ENCODE assay signal across 16 cellular contexts in genomic region chr10:36254191-36254590, GRCh38.
DNase-seq lines count a peak whose midpoint lies in the region; ATAC-seq and TF ChIP-seq lines count a peak whose summit lies in the region.
"Had no signal": no experiment of that assay in that cellular context is flagged by ENCODE, and none has a peak within 500 bp of the region (broad histone marks: within the 10 kb centered on the region; RNA-seq: fewer than 3 reads in every experiment).

No MANE protein-coding gene starts in this region.

- H3K27ac ChIP-seq in heart left ventricle (no peak overlapping the region), prostate gland (no peak overlapping the region), caudate nucleus (ENCODE audit: low read depth, low read length) (no peak overlapping the region)
- H3K27ac ChIP-seq: BLaER1 had no signal

- intact Hi-C loops in heart left ventricle (cut with DNase I) (loop anchor here in 3 of 10 donors (10.0 kb wide), 2 partner anchors 241 to 609 kb away; partner anchors contain the start of gene FZD8 (in 1 of the 3)), prostate gland (cut with DNase I) (no loop called here)

- H3K36me3 ChIP-seq in heart left ventricle, result no peaks in the 10 kb centered on the region
- H3K36me3 ChIP-seq in prostate gland, result no peaks in the 10 kb centered on the region
- H3K36me3 ChIP-seq: BLaER1, HAP-1 had no signal

- H3K9me3 Mint-ChIP-seq in activated CD4-positive, alpha-beta T cell treated with anti-CD3 and anti-CD28 coated beads, Interleukin-2, amount 10 ng/mL, durations not matched to agents 7 days and 5 days, result no peaks in the 10 kb centered on the region
- H3K9me3 Mint-ChIP-seq: nephron progenitor cell had no signal

- no peak overlapping the region for H3K4me3 ChIP-seq in heart left ventricle
- no peak overlapping the region for H3K4me3 ChIP-seq in prostate gland
- H3K4me3 ChIP-seq: BLaER1, HAP-1 had no signal

- TF ChIP-seq CTCF in heart left ventricle (IDR thresholded peaks at IDR 0.05), result no peak
- TF ChIP-seq CTCF in prostate gland (IDR thresholded peaks at IDR 0.05), result no peak

- DNase-seq in G401 (ENCODE audit: low spot score), result peak; percentile 2
- DNase-seq in SK-N-DZ (ENCODE audit: low spot score), result peak; percentile 18
- DNase-seq in heart left ventricle, result peak; percentile 72 to 82 (median 79)
- DNase-seq in prostate gland (ENCODE audit: low spot score), result peak; percentile 4
- DNase-seq in activated CD4-positive, alpha-beta T cell treated with anti-CD3 and anti-CD28 coated beads, Interleukin-2, amount 10 ng/mL, durations not matched to agents 7 days and 5 days, result no peak
- no peak for DNase-seq in NCI-H526 treated with DMSO at 0.1 percent for 48 hours (lab: John Stamatoyannopoulos, UW)
- no peak for DNase-seq in caudate nucleus (lab: John Stamatoyannopoulos, UW)
- DNase-seq: activated CD8-positive, alpha-beta T cell treated with anti-CD3 and anti-CD28 coated beads for 36 hours; effector CD8-positive, alpha-beta T cell; NCI-H526; nephron progenitor cell had no signal

- in situ Hi-C loops in G401 (cut with HindIII; ENCODE audit: low sequenced_read_pairs), result no loop called here

- WGBS in heart left ventricle, 4 donors, result 31 to 48% (median 41%) methylated on average over 3 of the region's 3 CpGs
- 21% methylated on average over 3 of the region's 3 CpGs for WGBS in prostate gland

- peaks cover 0 to 19% (median 5%) of the 10 kb centered on the region in 12 donors for H3K4me1 ChIP-seq in heart left ventricle
- no peaks in the 10 kb centered on the region for H3K4me1 ChIP-seq in prostate gland (replicated peaks)
- H3K4me1 ChIP-seq: BLaER1, HAP-1 had no signal

- H3K27me3 Mint-ChIP-seq in activated CD4-positive, alpha-beta T cell treated with anti-CD3 and anti-CD28 coated beads, Interleukin-2, amount 10 ng/mL, durations not matched to agents 7 days and 5 days, result no peaks in the 10 kb centered on the region
- H3K27me3 Mint-ChIP-seq: activated CD8-positive, alpha-beta T cell treated with anti-CD3 and anti-CD28 coated beads for 36 hours; activated naive CD8-positive, alpha-beta T cell; stimulated activated naive CD8-positive, alpha-beta T cell treated with anti-CD3 and anti-CD28 coated beads, Interleukin-15, Interleukin-2, amounts not matched to agents 100 ng/mL and 50 ng/mL, for 24 hours had no signal

- H3K27ac Mint-ChIP-seq in activated CD4-positive, alpha-beta T cell treated with anti-CD3 and anti-CD28 coated beads, Interleukin-2, amount 10 ng/mL, durations not matched to agents 7 days and 5 days, result no peak overlapping the region
- H3K27ac Mint-ChIP-seq: activated CD8-positive, alpha-beta T cell treated with anti-CD3 and anti-CD28 coated beads for 36 hours; activated naive CD8-positive, alpha-beta T cell; nephron progenitor cell; stimulated activated naive CD8-positive, alpha-beta T cell treated with anti-CD3 and anti-CD28 coated beads, Interleukin-15, Interleukin-2, amounts not matched to agents 100 ng/mL and 50 ng/mL, for 24 hours had no signal

- H3K4me3 Mint-ChIP-seq in activated CD4-positive, alpha-beta T cell treated with anti-CD3 and anti-CD28 coated beads, Interleukin-2, amount 10 ng/mL, durations not matched to agents 7 days and 5 days, result no peak overlapping the region
- H3K4me3 Mint-ChIP-seq: activated CD8-positive, alpha-beta T cell treated with anti-CD3 and anti-CD28 coated beads for 36 hours; activated naive CD8-positive, alpha-beta T cell; nephron progenitor cell; stimulated activated naive CD8-positive, alpha-beta T cell treated with anti-CD3 and anti-CD28 coated beads, Interleukin-15, Interleukin-2, amounts not matched to agents 100 ng/mL and 50 ng/mL, for 24 hours had no signal

- peak; percentile 45 to 83 (median 60) for ATAC-seq in heart left ventricle
- no peak for ATAC-seq in GM21825 (IDR thresholded peaks at IDR 0.05; ENCODE audit: unreplicated experiment)
- ATAC-seq: activated CD8-positive, alpha-beta T cell treated with anti-CD3 and anti-CD28 coated beads for 36 hours had no signal

- TF ChIP-seq POLR2A in heart left ventricle (IDR thresholded peaks at IDR 0.05) (no peak), prostate gland (IDR thresholded peaks at IDR 0.05) (no peak)

- no peaks in the 10 kb centered on the region for H3K36me3 Mint-ChIP-seq in activated CD4-positive, alpha-beta T cell treated with anti-CD3 and anti-CD28 coated beads, Interleukin-2, amount 10 ng/mL, durations not matched to agents 7 days and 5 days (ENCODE audit: low read depth)
- H3K36me3 Mint-ChIP-seq: activated naive CD8-positive, alpha-beta T cell had no signal

- CTCF ChIA-PET in activated CD4-positive, alpha-beta T cell treated with anti-CD3 and anti-CD28 coated beads, Interleukin-2, amount 10 ng/mL, durations not matched to agents 7 days and 5 days (lab: Charles Lee), result no interaction called here

- H3K27me3 ChIP-seq in heart left ventricle (no peaks in the 10 kb centered on the region), prostate gland (replicated peaks; ENCODE audit: insufficient read depth) (no peaks in the 10 kb centered on the region)
- H3K27me3 ChIP-seq: BLaER1 had no signal

- POLR2A ChIA-PET in activated CD4-positive, alpha-beta T cell treated with anti-CD3 and anti-CD28 coated beads, Interleukin-2, amount 10 ng/mL, durations not matched to agents 7 days and 5 days (lab: Charles Lee), result no interaction called here

- H3K4me1 Mint-ChIP-seq in activated CD4-positive, alpha-beta T cell treated with anti-CD3 and anti-CD28 coated beads, Interleukin-2, amount 10 ng/mL, durations not matched to agents 7 days and 5 days, result no peaks in the 10 kb centered on the region

- H3K9me3 ChIP-seq in heart left ventricle (no peaks in the 10 kb centered on the region), prostate gland (no peaks in the 10 kb centered on the region)
- H3K9me3 ChIP-seq: BLaER1, HAP-1 had no signal

Comparison
In these comparisons a context has a peak if more than half of its experiments do, and no peak if none do; other contexts are left out.
1. DNase-seq: peak in G401 (single experiment), SK-N-DZ (single experiment), heart left ventricle (5 of 5) and prostate gland (single experiment); none in activated CD4-positive, alpha-beta T cell treated with anti-CD3 and anti-CD28 coated beads, Interleukin-2, amount 10 ng/mL, durations not matched to agents 7 days and 5 days (single experiment), NCI-H526 treated with DMSO at 0.1 percent for 48 hours (single experiment) and caudate nucleus (0 of 61).